In the genomic region with DNA sequence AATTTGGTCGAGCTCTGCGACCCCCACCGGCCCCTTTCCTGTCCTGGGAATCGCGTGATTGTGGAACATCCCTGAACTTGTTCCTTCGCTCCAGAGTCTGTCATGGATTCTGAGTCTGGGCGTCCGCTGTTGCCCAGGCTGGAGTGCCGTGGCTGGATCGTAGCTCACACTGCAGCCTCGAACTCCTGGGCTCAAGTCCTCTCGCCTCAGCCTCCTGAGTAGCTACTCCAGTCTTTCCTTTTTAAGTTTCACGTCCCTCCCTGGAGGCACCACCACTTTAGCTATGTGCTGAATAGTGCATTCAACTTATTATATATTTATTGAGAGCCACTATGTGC, we compare ENCODE assay signal across 8 cellular contexts. TPM values are rescaled to one million over a fixed set of nuclear protein-coding genes. Genes with fewer than 3 reads are reported as not detected.
DNase-seq lines count a peak whose midpoint lies in the region; ATAC-seq, FAIRE-seq and TF ChIP-seq lines count a peak whose summit lies in the region.

No MANE protein-coding gene starts in this region.

- peak overlapping the region; percentile 86 to 89 for H3K4me3 Mint-ChIP-seq in activated T-cell treated with anti-CD3 and anti-CD28 coated beads, Interleukin-2, amount 50 U/mL, for 72 hours

- no peaks in the 10 kb centered on the region for H3K79me2 ChIP-seq in SK-N-SH (ENCODE audit: insufficient read depth)

- TF ChIP-seq RAD21 in SK-N-SH (IDR thresholded peaks at IDR 0.05; ENCODE audit: low read length), result no peak

- peaks cover 5% of the 10 kb centered on the region for H3K4me1 Mint-ChIP-seq in activated T-cell treated with anti-CD3 and anti-CD28 coated beads, Interleukin-2, amount 50 U/mL, for 72 hours (ENCODE audit: low read depth)

- CTCF ChIA-PET in SK-N-SH (lab: Yijun Ruan, JAX), result interaction anchor here (0.6 to 2.5 kb wide), 5 partner anchors 10 to 440 kb away, joined by 3 to 10 read pairs (median 4); no protein-coding TSS in a partner anchor

- POLR2A ChIA-PET in SK-N-SH (lab: Yijun Ruan, JAX), result interaction anchor here (0.7 to 1.9 kb wide), 6 partner anchors 43 to 555 kb away, joined by 3 to 8 read pairs (median 4); partner anchors contain the start of genes ACOT2, RBM25 and RIOX1

- H3K9me3 Mint-ChIP-seq in activated T-cell treated with anti-CD3 and anti-CD28 coated beads, Interleukin-2, amount 50 U/mL, for 72 hours, result no peaks in the 10 kb centered on the region

- H3K27me3 ChIP-seq in SK-N-SH (ENCODE audit: insufficient read depth), result no peaks in the 10 kb centered on the region
- no peaks in the 10 kb centered on the region for H3K27me3 ChIP-seq in pancreas

- H3K9me3 ChIP-seq in SK-N-SH (no peaks in the 10 kb centered on the region), pancreas (no peaks in the 10 kb centered on the region)

- peak overlapping the region; percentile 88 for H3K4me2 ChIP-seq in SK-N-SH

- H3K36me3 ChIP-seq in SK-N-SH (replicated peaks in 1 of 2; ENCODE audit: control insufficient read depth in 1 of 2, insufficient read depth in 2 of 2, low read length in 1 of 2) (no peaks in the 10 kb centered on the region), pancreas (no peaks in the 10 kb centered on the region)

- DNase-seq in activated T-cell treated with anti-CD3 and anti-CD28 coated beads, Interleukin-2, amount 50 U/mL, for 72 hours, result no peak
- no peak for DNase-seq in activated T-cell treated with anti-CD3 and anti-CD28 coated beads, Interleukin-2, amount 50 U/mL, for 48 hours
- DNase-seq in SK-N-SH (no peak), fibroblast of pulmonary artery (ENCODE audit: low read depth) (no peak), pancreas (no peak), GDM1 (lab: John Stamatoyannopoulos, UW) (no peak)
- no peak for DNase-seq in effector CD8-positive, alpha-beta T cell (lab: John Stamatoyannopoulos, UW)

- no peak overlapping the region for H3K27ac ChIP-seq in SK-N-SH (ENCODE audit: low read depth in 2 of 2, low read length in 1 of 2)
- peak overlapping the region; percentile 53 to 83 (median 69) for H3K27ac ChIP-seq in pancreas

- intact Hi-C loops in pancreas (cut with DNase I), result no loop called here

- ATAC-seq in activated T-cell treated with anti-CD3 and anti-CD28 coated beads, Interleukin-2, amount 50 U/mL, for 72 hours (replicated peaks in 1 of 2), result peak in 1 of 2 donors; percentile 20
- ATAC-seq in pancreas, result peak; percentile 30 to 59 (median 44)
- no peak for ATAC-seq in GM19397 (IDR thresholded peaks at IDR 0.05; ENCODE audit: unreplicated experiment)

- H3K27me3 Mint-ChIP-seq in activated T-cell treated with anti-CD3 and anti-CD28 coated beads, Interleukin-2, amount 50 U/mL, for 72 hours (ENCODE audit: low read depth), result no peaks in the 10 kb centered on the region

- H3K36me3 Mint-ChIP-seq in activated T-cell treated with anti-CD3 and anti-CD28 coated beads, Interleukin-2, amount 50 U/mL, for 72 hours (ENCODE audit: insufficient read depth in 2 of 2), result no peaks in the 10 kb centered on the region

- H3K4me3 ChIP-seq in SK-N-SH (ENCODE audit: low read depth in 2 of 2, low read length in 1 of 2), result peak overlapping the region; percentile 60 to 62
- peak overlapping the region; percentile 54 for H3K4me3 ChIP-seq in fibroblast of pulmonary artery (replicated peaks; ENCODE audit: low read depth, low read length)
- H3K4me3 ChIP-seq in pancreas, result peak overlapping the region; percentile 51 to 80 (median 57)

- TF ChIP-seq CTCF in SK-N-SH (IDR thresholded peaks at IDR 0.05) (no peak), fibroblast of pulmonary artery (IDR thresholded peaks at IDR 0.05; ENCODE audit: low read length, missing control alignments) (no peak), pancreas (IDR thresholded peaks at IDR 0.05) (no peak)

- H3K4me1 ChIP-seq in SK-N-SH (ENCODE audit: control insufficient read depth in 1 of 2, insufficient read depth in 2 of 2, low read depth in 1 of 2, low read length in 1 of 2) (no peaks in the 10 kb centered on the region), pancreas (no peaks in the 10 kb centered on the region)

- 26% methylated on average over 7 of the region's 13 CpGs for WGBS in SK-N-SH (ENCODE audit: low lambda C conversion rate)
- 4 to 5% methylated on average over 13 of the region's 13 CpGs for WGBS in pancreas, 2 donors

- no peaks in the 10 kb centered on the region for H4K20me1 ChIP-seq in SK-N-SH (ENCODE audit: insufficient read depth)

- H3K9ac ChIP-seq in SK-N-SH, result peak overlapping the region; percentile 47; the same call in 1 of the 2 replicates

- peaks cover 11% of the 10 kb centered on the region for H3F3A ChIP-seq in SK-N-SH (replicated peaks; ENCODE audit: insufficient read depth)

- H2AFZ ChIP-seq in SK-N-SH (ENCODE audit: low read depth), result peak overlapping the region; percentile 93

- no peak for FAIRE-seq in pancreas (lab: Jason Lieb, UNC)

- TF ChIP-seq EP300 in SK-N-SH (IDR thresholded peaks at IDR 0.05; ENCODE audit: borderline replicate concordance in 1 of 2, low read depth in 1 of 2, low read length in 1 of 2), result no peak

- no peaks in the 10 kb centered on the region for H3K9me2 ChIP-seq in SK-N-SH

- no peak overlapping the region for H3K27ac Mint-ChIP-seq in activated T-cell treated with anti-CD3 and anti-CD28 coated beads, Interleukin-2, amount 50 U/mL, for 72 hours

TF ChIP-seq in SK-N-SH, 30 proteins besides CTCF, POLR2A, EP300 and RAD21:
- TF ChIP-seq CHD2 (IDR thresholded peaks at IDR 0.05; ENCODE audit: low read length, partially characterized antibody) (no peak), USF2 (IDR thresholded peaks at IDR 0.05; ENCODE audit: borderline replicate concordance, low read depth, low read length) (no peak), SIN3A (IDR thresholded peaks at IDR 0.05; ENCODE audit: borderline replicate concordance, low read depth, low read length) (no peak), ELF1 (IDR thresholded peaks at IDR 0.05) (no peak), RCOR1 (IDR thresholded peaks at IDR 0.05; ENCODE audit: low read length) (no peak), MXI1 (IDR thresholded peaks at IDR 0.05; ENCODE audit: low read depth, low read length) (no peak), MEF2A (IDR thresholded peaks at IDR 0.05; ENCODE audit: borderline replicate concordance, low read depth) (no peak), RXRA (IDR thresholded peaks at IDR 0.05; ENCODE audit: borderline replicate concordance, low read depth) (no peak), USF1 (IDR thresholded peaks at IDR 0.05; ENCODE audit: borderline replicate concordance, low read depth) (no peak), POLR2AphosphoS5 (IDR thresholded peaks at IDR 0.05; ENCODE audit: low read depth, low read length) (no peak), TCF12 (IDR thresholded peaks at IDR 0.05) (no peak)

RNA-seq across cellular contexts. Expression of gene ACOT6, which starts 0.7 kb away (rescaled TPM):
- not detected for total RNA-seq in activated T-cell treated with anti-CD3 and anti-CD28 coated beads, Interleukin-2, amount 50 U/mL, for 72 hours
- polyA plus RNA-seq in SK-N-SH (2012; rRNA removed), result not detected in 2 replicates
- polyA plus RNA-seq in SK-N-SH (2012; cell fraction: cytosol; rRNA removed), result not detected in 2 replicates
- polyA plus RNA-seq in SK-N-SH (2012; cell fraction: nucleus; rRNA removed), result not detected in 2 replicates
- total RNA-seq in pancreas, result not detected
- polyA plus RNA-seq in pancreas, result not detected

RNA-seq across cellular contexts. Expression of gene ACOT4, which starts 21.3 kb away (rescaled TPM):
- 1 to 10 TPM; 4.4 to 5.2 TPM for total RNA-seq in activated T-cell treated with anti-CD3 and anti-CD28 coated beads, Interleukin-2, amount 50 U/mL, for 72 hours
- polyA plus RNA-seq in SK-N-SH (2012; rRNA removed) (0.12 and 0.13 TPM in 2 replicates), pancreas (under 1 TPM; 0.68 to 0.75 TPM)
- 0.12 and 0.16 TPM in 2 replicates for polyA plus RNA-seq in SK-N-SH (2012; cell fraction: cytosol; rRNA removed)
- 0.07 and 0.14 TPM in 2 replicates for polyA plus RNA-seq in SK-N-SH (2012; cell fraction: nucleus; rRNA removed)
- total RNA-seq in pancreas, result 1 to 10 TPM in 4 of 6 donors, under 1 TPM in 1, not detected in 1; 0.59 to 1.9 (median 1.2) TPM

RNA-seq across cellular contexts. Expression of gene DNAL1, which starts 31.8 kb away (rescaled TPM):
- total RNA-seq in activated T-cell treated with anti-CD3 and anti-CD28 coated beads, Interleukin-2, amount 50 U/mL, for 72 hours, result 1 to 10 TPM; 6.8 to 8.3 TPM
- 2.6 and 3.6 TPM in 2 replicates for polyA plus RNA-seq in SK-N-SH (2012; rRNA removed)
- polyA plus RNA-seq in SK-N-SH (2012; cell fraction: cytosol; rRNA removed), result 4.6 and 7.2 TPM in 2 replicates
- polyA plus RNA-seq in SK-N-SH (2012; cell fraction: nucleus; rRNA removed), result 2.2 and 3.5 TPM in 2 replicates
- 1 to 10 TPM; 4.7 to 9.2 (median 7.1) TPM for total RNA-seq in pancreas
- 1 to 10 TPM; 3.2 to 3.8 TPM for polyA plus RNA-seq in pancreas

RNA-seq across cellular contexts. Expression of gene ACOT2, which starts 44.0 kb away (rescaled TPM):
- total RNA-seq in activated T-cell treated with anti-CD3 and anti-CD28 coated beads, Interleukin-2, amount 50 U/mL, for 72 hours, result 10 to 100 TPM in 1 of 2 donors, 1 to 10 TPM in 1; 8.4 to 12.9 TPM
- polyA plus RNA-seq in SK-N-SH (2012; rRNA removed) (45.6 and 46.7 TPM in 2 replicates), pancreas (10 to 100 TPM in 1 of 2 donors, 1 to 10 TPM in 1; 9.3 to 12.8 TPM)
- polyA plus RNA-seq in SK-N-SH (2012; cell fraction: cytosol; rRNA removed), result 27.4 and 37.8 TPM in 2 replicates
- polyA plus RNA-seq in SK-N-SH (2012; cell fraction: nucleus; rRNA removed), result 46.2 and 61.3 TPM in 2 replicates
- 10 to 100 TPM in 3 of 6 donors, 1 to 10 TPM in 3; 4.4 to 11.6 (median 9.3) TPM for total RNA-seq in pancreas

RNA-seq across cellular contexts. Expression of gene HEATR4, which starts 54.3 kb away (rescaled TPM):
- total RNA-seq in activated T-cell treated with anti-CD3 and anti-CD28 coated beads, Interleukin-2, amount 50 U/mL, for 72 hours, result under 1 TPM; 0.22 to 0.30 TPM
- polyA plus RNA-seq in SK-N-SH (2012; rRNA removed), result not detected in 2 replicates
- polyA plus RNA-seq in SK-N-SH (2012; cell fraction: cytosol; rRNA removed), result not detected in 2 replicates
- not detected in 2 replicates for polyA plus RNA-seq in SK-N-SH (2012; cell fraction: nucleus; rRNA removed)
- total RNA-seq in pancreas, result under 1 TPM in 5 of 6 donors, not detected in 1; 0.09 to 0.22 (median 0.14) TPM
- polyA plus RNA-seq in pancreas, result under 1 TPM; 0.05 to 0.65 TPM

Comparison
In these comparisons a context has a peak if more than half of its experiments do, and no peak if none do; other contexts are left out.
1. H3K27ac ChIP-seq: peak in pancreas (4 of 4); none in SK-N-SH (0 of 2).
2. Peak in every context shown above with its lines, with median percentiles within 50 percentile points of each other: H3K4me3 ChIP-seq.